In genomic region chr15:95051881-95052280, GRCh38 we compare ENCODE assay signal across 21 cellular contexts.
A peak's percentile ranks its signal among the peaks of the same experiment; 100 is the strongest.
DNase-seq lines count a peak whose midpoint lies in the region; ATAC-seq, FAIRE-seq and TF ChIP-seq lines count a peak whose summit lies in the region.
"Had no signal": no experiment of that assay in that cellular context is flagged by ENCODE, and none has a peak within 500 bp of the region (broad histone marks: within the 10 kb centered on the region; RNA-seq: fewer than 3 reads in every experiment).

No MANE protein-coding gene starts in this region.

- FAIRE-seq in K562 (lab: Jason Lieb, UNC): peak; percentile 11
- FAIRE-seq: A549, H54 had no signal

- intact Hi-C loops in K562 (cut with micrococcal nuclease): no loop called here

- no peaks in the 10 kb centered on the region for H4K20me1 ChIP-seq in K562 (replicated peaks; ENCODE audit: control insufficient read depth, insufficient read depth, low read length)

- CTCF ChIA-PET in K562 (lab: Yijun Ruan, JAX; ENCODE audit: low intra/inter-chr PET ratio): no interaction called here

- peaks cover 4% of the 10 kb centered on the region; the same call in 1 of the 3 replicates for H3K36me3 ChIP-seq in K562 (ENCODE audit: control insufficient read depth, insufficient read depth, low read length)

- TF ChIP-seq POLR2A in K562 (conservative IDR thresholded peaks at IDR 0.05): no peak

- H3K79me2 ChIP-seq in K562 (ENCODE audit: control insufficient read depth, insufficient read depth, low read length): no peaks in the 10 kb centered on the region

- TF ChIP-seq CTCF in K562 (IDR thresholded peaks at IDR 0.05 in 2 of 3, conservative IDR thresholded peaks at IDR 0.05 in 1 of 3; ENCODE audit: insufficient read depth in 2 of 3, low read depth in 1 of 3, low read length in 3 of 3): no peak

- no peak overlapping the region for H2AFZ ChIP-seq in K562 (ENCODE audit: low read depth, low read length)

- no peak for TF ChIP-seq RAD21 in K562 (CRISPR knock-in tag; conservative IDR thresholded peaks at IDR 0.05 in 1 of 2, IDR thresholded peaks at IDR 0.05 in 1 of 2)

- H3K9me1 ChIP-seq in K562 (ENCODE audit: control insufficient read depth, insufficient read depth, low read length): no peaks in the 10 kb centered on the region

- WGBS in K562 (ENCODE audit: insufficient coverage, low coverage, missing lambda C conversion rate): 14% methylated on average over 2 of the region's 2 CpGs

- no peak for TF ChIP-seq EP300 in K562 (IDR thresholded peaks at IDR 0.05; ENCODE audit: low read length)

- H3K9me3 ChIP-seq in K562 (replicated peaks; ENCODE audit: control insufficient read depth, insufficient read depth, low read depth, low read length): peaks cover 8% of the 10 kb centered on the region

- no peak for ATAC-seq in K562
- ATAC-seq in HG03565 (IDR thresholded peaks at IDR 0.05; ENCODE audit: unreplicated experiment): no peak
- ATAC-seq: A549, SK-N-SH treated with all-trans-retinoic acid at 6 μM for 48 hours, T-cell had no signal

- no peaks in the 10 kb centered on the region for H3K4me1 ChIP-seq in K562 (replicated peaks in 1 of 2; ENCODE audit: control insufficient read depth in 2 of 2, insufficient read depth in 2 of 2, low read length in 2 of 2)
- H3K4me1 ChIP-seq: A549 had no signal

- DNase-seq in ELR (ENCODE audit: low read depth): peak; percentile 20
- peak; percentile 17 for DNase-seq in HS-27A (ENCODE audit: low read depth)
- no peak for DNase-seq in K562 (ENCODE audit: extremely low read depth in 1 of 4, low spot score in 3 of 4)
- DNase-seq in iris pigment epithelial cell (ENCODE audit: low read depth): peak; percentile 36
- no peak for DNase-seq in middle frontal gyrus (ENCODE audit: extremely low spot score, low spot score)
- DNase-seq in NCI-H226: no peak
- DNase-seq in NCI-H524 (lab: John Stamatoyannopoulos, UW): no peak
- DNase-seq: CD4-positive, CD25-positive, alpha-beta regulatory T cell; DMS79 treated with DMSO at 0.1 percent for 48 hours; Kasumi-1; MM.1S; NCI-H1048; NCI-H1417 treated with DMSO at 0.1 percent for 48 hours; NCI-H187 treated with DMSO at 0.1 percent for 48 hours; NCI-H510A; NCI-H748 treated with DMSO at 0.1 percent for 48 hours; T-cell had no signal

- POLR2A ChIA-PET in K562 (lab: Yijun Ruan, JAX): no interaction called here

- no peak overlapping the region for H3K27ac ChIP-seq in K562 (ENCODE audit: extremely low read depth, low read depth, low read length)
- H3K27ac ChIP-seq: A549 had no signal

- no peak overlapping the region for H3K4me3 ChIP-seq in K562
- H3K4me3 ChIP-seq: A549 had no signal

- H3K9ac ChIP-seq in K562 (ENCODE audit: insufficient read depth in 1 of 2, low read depth in 2 of 2, low read length in 2 of 2): no peak overlapping the region

- H3K4me2 ChIP-seq in K562 (ENCODE audit: insufficient read depth, low read length): no peak overlapping the region
- H3K4me2 ChIP-seq: A549 had no signal

- in situ Hi-C loops in K562 (cut with MboI): no loop called here

- no peaks in the 10 kb centered on the region for H3K27me3 ChIP-seq in K562 (ENCODE audit: control insufficient read depth in 2 of 2, insufficient read depth in 2 of 2, low read length in 2 of 2)

- no TSS peak for BruUV-seq in K562 (replicated peaks; lab: Mats Ljungman, UMichigan)

TF ChIP-seq in K562, 482 proteins besides CTCF, POLR2A, EP300 and RAD21:
- no peak for TF ChIP-seq HCFC1 (IDR thresholded peaks at IDR 0.05; ENCODE audit: low read depth, low read length)
- TF ChIP-seq, protein P1, sequence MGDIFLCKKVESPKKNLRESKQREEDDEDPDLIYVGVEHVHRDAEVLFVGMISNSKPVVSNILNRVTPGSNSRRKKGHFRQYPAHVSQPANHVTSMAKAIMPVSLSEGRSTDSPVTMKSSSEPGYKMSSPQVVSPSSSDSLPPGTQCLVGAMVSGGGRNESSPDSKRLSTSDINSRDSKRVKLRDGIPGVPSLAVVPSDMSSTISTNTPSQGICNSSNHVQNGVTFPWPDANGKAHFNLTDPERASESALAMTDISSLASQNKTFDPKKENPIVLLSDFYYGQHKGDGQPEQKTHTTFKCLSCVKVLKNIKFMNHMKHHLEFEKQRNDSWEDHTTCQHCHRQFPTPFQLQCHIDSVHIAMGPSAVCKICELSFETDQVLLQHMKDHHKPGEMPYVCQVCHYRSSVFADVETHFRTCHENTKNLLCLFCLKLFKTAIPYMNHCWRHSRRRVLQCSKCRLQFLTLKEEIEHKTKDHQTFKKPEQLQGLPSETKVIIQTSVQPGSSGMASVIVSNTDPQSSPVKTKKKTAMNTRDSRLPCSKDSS (IDR thresholded peaks at IDR 0.05; ENCODE audit: low read depth, partially characterized antibody): no peak
- no peak for TF ChIP-seq EP400 (IDR thresholded peaks at IDR 0.05)
- TF ChIP-seq ZNF395 (CRISPR knock-in tag; IDR thresholded peaks at IDR 0.05): no peak
- no peak for TF ChIP-seq ERF (CRISPR knock-in tag; IDR thresholded peaks at IDR 0.05)
- TF ChIP-seq SPI1 (IDR thresholded peaks at IDR 0.05; ENCODE audit: borderline replicate concordance, low read depth, low read length): no peak
- TF ChIP-seq RCOR1 (IDR thresholded peaks at IDR 0.05; ENCODE audit: borderline replicate concordance in 1 of 2, low read depth in 2 of 2, low read length in 2 of 2): no peak
- TF ChIP-seq ASH1L (IDR thresholded peaks at IDR 0.05; ENCODE audit: borderline replicate concordance, low read depth, partially characterized antibody): no peak
- no peak for TF ChIP-seq EGR1 (conservative IDR thresholded peaks at IDR 0.05)
- no peak for TF ChIP-seq L3MBTL2 (IDR thresholded peaks at IDR 0.05)
- TF ChIP-seq EZH2 (IDR thresholded peaks at IDR 0.05; ENCODE audit: borderline replicate concordance, low read depth, low read length): no peak
TF ChIP-seq in K562: peak in this region for 0.

Comparison
In these comparisons a context has a peak if more than half of its experiments do, and no peak if none do; other contexts are left out.
1. DNase-seq: peak in ELR (single experiment), HS-27A (single experiment) and iris pigment epithelial cell (single experiment); none in K562 (0 of 4), middle frontal gyrus (single experiment), NCI-H226 (single experiment) and NCI-H524 (0 of 2).